Comparison of ENCODE assay signal across 16 cellular contexts in the genomic region with DNA sequence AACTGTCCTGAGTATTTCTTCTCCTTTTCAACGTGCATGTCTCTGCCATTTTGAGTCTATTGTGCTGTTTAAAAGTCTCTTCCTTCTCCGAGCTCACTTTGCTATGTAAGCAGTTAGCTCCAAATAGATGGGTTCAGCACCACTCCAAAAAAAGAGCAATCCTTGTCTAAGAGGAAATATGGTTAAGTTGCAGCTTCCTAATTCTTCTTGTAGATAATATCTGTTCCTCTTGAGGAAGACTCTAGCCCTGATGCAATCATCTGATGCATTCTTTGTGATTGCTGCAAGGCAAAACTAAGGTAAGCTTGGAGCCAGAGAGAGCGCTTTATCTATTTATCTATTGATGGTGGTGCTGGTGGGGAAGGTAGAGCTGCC. TPM values are rescaled to one million over a fixed set of nuclear protein-coding genes. Genes with fewer than 3 reads are reported as not detected.
DNase-seq lines count a peak whose midpoint lies in the region; ATAC-seq, FAIRE-seq and TF ChIP-seq lines count a peak whose summit lies in the region.
"Had no signal": no experiment of that assay in that cellular context is flagged by ENCODE, and none has a peak within 500 bp of the region (broad histone marks: within the 10 kb centered on the region; RNA-seq: fewer than 3 reads in every experiment).

No MANE protein-coding gene starts in this region.

- no peaks in the 10 kb centered on the region; the same call in 1 of the 2 replicates for H3K9me2 ChIP-seq in GM23338 (ENCODE audit: insufficient read depth)

- H3K36me3 ChIP-seq in GM23338 (ENCODE audit: insufficient read depth) (no peaks in the 10 kb centered on the region), gastroesophageal sphincter (no peaks in the 10 kb centered on the region), trophoblast cell (ENCODE audit: control insufficient read depth in 1 of 2, insufficient read depth in 2 of 2, low read length in 2 of 2) (no peaks in the 10 kb centered on the region)
- H3K36me3 ChIP-seq in CD4-positive, alpha-beta memory T cell (ENCODE audit: insufficient read depth, low read length) = no peaks in the 10 kb centered on the region
- H3K36me3 ChIP-seq: prostate gland, transverse colon had no signal

- no peaks in the 10 kb centered on the region for H4K20me1 ChIP-seq in GM23338 (replicated peaks; ENCODE audit: insufficient read depth)

- POLR2A ChIA-PET in CD4-positive, alpha-beta memory T cell (lab: Charles Lee; ENCODE audit: partially characterized antibody) = no interaction called here

- no peaks in the 10 kb centered on the region; the same call in 2 of the 3 replicates for H3K9me3 Mint-ChIP-seq in GM23338
- no peaks in the 10 kb centered on the region for H3K9me3 Mint-ChIP-seq in CD4-positive, alpha-beta memory T cell

- no peak overlapping the region for H3K9ac ChIP-seq in trophoblast cell (ENCODE audit: low read length)
- H3K9ac ChIP-seq: KMS-11 had no signal

- 72 to 89% methylated on average over 3 of the region's 3 CpGs for WGBS in gastroesophageal sphincter (ENCODE audit: low coverage in 1 of 2), 2 donors
- WGBS in trophoblast cell (ENCODE audit: extremely low coverage, insufficient coverage, insufficient read length) = no CpG with 5 or more reads among the region's 3 CpGs

- H4K12ac ChIP-seq in trophoblast cell (ENCODE audit: low read depth, low read length) = no peak overlapping the region

- no peak for TF ChIP-seq EP300 in gastroesophageal sphincter (IDR thresholded peaks at IDR 0.05)

- no peak for FAIRE-seq in D721Med (lab: Jason Lieb, UNC)
- FAIRE-seq: GM18507 had no signal

- peaks cover 12% of the 10 kb centered on the region for H3K4me1 Mint-ChIP-seq in GM23338
- peaks cover 0 to 6% (median 1%) of the 10 kb centered on the region in 4 donors for H3K4me1 Mint-ChIP-seq in CD4-positive, alpha-beta memory T cell

- no peaks in the 10 kb centered on the region for H3K36me3 Mint-ChIP-seq in GM23338 (ENCODE audit: low read depth)
- no peaks in the 10 kb centered on the region for H3K36me3 Mint-ChIP-seq in CD4-positive, alpha-beta memory T cell

- H3K9me3 ChIP-seq in gastroesophageal sphincter (no peaks in the 10 kb centered on the region), trophoblast cell (ENCODE audit: insufficient read depth, low read depth, low read length) (no peaks in the 10 kb centered on the region)
- no peaks in the 10 kb centered on the region for H3K9me3 ChIP-seq in CD4-positive, alpha-beta memory T cell (ENCODE audit: control insufficient read depth in 1 of 2, low read length in 2 of 2)
- H3K9me3 ChIP-seq: prostate gland, transverse colon had no signal

- H2BK120ac ChIP-seq in trophoblast cell (ENCODE audit: insufficient read depth, low read length, poor library complexity) = no peak overlapping the region

- H3K79me1 ChIP-seq in trophoblast cell (ENCODE audit: low read length) = no peaks in the 10 kb centered on the region

- H3K4me2 ChIP-seq in GM23338 (0 out of 2 replicates have a peak overlapping the region, but pooled peaks have one; percentile 48), trophoblast cell (ENCODE audit: low read length) (no peak overlapping the region)
- H3K4me2 ChIP-seq: KMS-11 had no signal

- CTCF ChIA-PET in CD4-positive, alpha-beta memory T cell (lab: Charles Lee; ENCODE audit: partially characterized antibody) = interaction anchor here (1.0 kb wide), 1 partner anchor 8 kb away, joined by 3 read pairs; no protein-coding TSS in a partner anchor

- no peak overlapping the region for H3K23ac ChIP-seq in trophoblast cell (ENCODE audit: low read length)

- no peaks in the 10 kb centered on the region for H3F3A ChIP-seq in GM23338 (replicated peaks; ENCODE audit: low read depth)

- H3K79me2 ChIP-seq in GM23338 (replicated peaks; ENCODE audit: insufficient read depth) = no peaks in the 10 kb centered on the region
- H3K79me2 ChIP-seq in trophoblast cell (ENCODE audit: control insufficient read depth, insufficient read depth, low read length, poor library complexity) = no peaks in the 10 kb centered on the region

- no peak overlapping the region for H4K8ac ChIP-seq in trophoblast cell (ENCODE audit: low read depth, low read length)

- H2BK5ac ChIP-seq in trophoblast cell (ENCODE audit: low read depth, low read length, poor library complexity) = no peak overlapping the region

- H3K4me3 ChIP-seq in GM23338 (no peak overlapping the region), gastroesophageal sphincter (no peak overlapping the region), trophoblast cell (ENCODE audit: low read depth, low read length) (no peak overlapping the region)
- H3K4me3 ChIP-seq in CD4-positive, alpha-beta memory T cell (ENCODE audit: low read length in 2 of 2) = no peak overlapping the region
- H3K4me3 ChIP-seq: prostate gland, transverse colon had no signal

- H3K4ac ChIP-seq in trophoblast cell (ENCODE audit: low read depth, low read length) = no peak overlapping the region

- H2AK5ac ChIP-seq in trophoblast cell (ENCODE audit: low read length) = no peak overlapping the region

- no peak overlapping the region for H3K14ac ChIP-seq in trophoblast cell (ENCODE audit: low read length)

- H3K27ac Mint-ChIP-seq in GM23338 = no peak overlapping the region
- no peak overlapping the region for H3K27ac Mint-ChIP-seq in CD4-positive, alpha-beta memory T cell

- H2AFZ ChIP-seq in GM23338 (no peak overlapping the region), trophoblast cell (ENCODE audit: insufficient read depth, low read length, poor library complexity) (no peak overlapping the region)

- no peak for TF ChIP-seq POLR2A in gastroesophageal sphincter (IDR thresholded peaks at IDR 0.05)

- peaks cover 6% of the 10 kb centered on the region for H3K4me1 ChIP-seq in GM23338 (ENCODE audit: insufficient read depth)
- peaks cover 0 to 21% (median 3%) of the 10 kb centered on the region in 3 donors for H3K4me1 ChIP-seq in gastroesophageal sphincter
- H3K4me1 ChIP-seq in trophoblast cell (ENCODE audit: control insufficient read depth in 1 of 2, insufficient read depth in 2 of 2, low read length in 2 of 2) = no peaks in the 10 kb centered on the region
- peaks cover 3% of the 10 kb centered on the region for H3K4me1 ChIP-seq in CD4-positive, alpha-beta memory T cell (ENCODE audit: insufficient read depth, low read length)
- H3K4me1 ChIP-seq: prostate gland had no signal

- TF ChIP-seq CTCF in GM23338 (conservative IDR thresholded peaks at IDR 0.05; ENCODE audit: low read depth in 2 of 2) (no peak), gastroesophageal sphincter (IDR thresholded peaks at IDR 0.05) (no peak), D721Med (IDR thresholded peaks at IDR 0.05; ENCODE audit: insufficient read depth, missing control alignments) (no peak)

- H3K4me3 Mint-ChIP-seq in GM23338 = no peak overlapping the region
- H3K4me3 Mint-ChIP-seq in CD4-positive, alpha-beta memory T cell = no peak overlapping the region

- H3K27ac ChIP-seq in GM23338 (ENCODE audit: low read depth) (no peak overlapping the region), gastroesophageal sphincter (no peak overlapping the region), trophoblast cell (ENCODE audit: low read depth, low read length) (no peak overlapping the region)
- H3K27ac ChIP-seq in CD4-positive, alpha-beta memory T cell (ENCODE audit: low read depth, low read length) = no peak overlapping the region
- H3K27ac ChIP-seq: KMS-11, prostate gland had no signal

- intact Hi-C loops in CD4-positive, alpha-beta memory T cell (cut with micrococcal nuclease) = no loop called here

- no peak for ATAC-seq in GM23338
- peak; percentile 54 for ATAC-seq in gastroesophageal sphincter
- no peak for ATAC-seq in HG02571 (IDR thresholded peaks at IDR 0.05; ENCODE audit: unreplicated experiment)
- ATAC-seq: esophagus mucosa had no signal

- H4K91ac ChIP-seq in trophoblast cell (ENCODE audit: low read depth, low read length) = no peak overlapping the region

- no peaks in the 10 kb centered on the region for H3K27me3 ChIP-seq in GM23338 (ENCODE audit: insufficient read depth)
- no peaks in the 10 kb centered on the region for H3K27me3 ChIP-seq in gastroesophageal sphincter
- no peaks in the 10 kb centered on the region for H3K27me3 ChIP-seq in trophoblast cell (ENCODE audit: insufficient read depth, low read length)
- no peaks in the 10 kb centered on the region for H3K27me3 ChIP-seq in CD4-positive, alpha-beta memory T cell (ENCODE audit: insufficient read depth, low read length)
- H3K27me3 ChIP-seq: transverse colon had no signal

- DNase-seq in GM23338 (ENCODE audit: low spot score) (no peak), NOMO-1 treated with DMSO at 0.1 percent for 48 hours (lab: John Stamatoyannopoulos, UW; ENCODE audit: unreplicated experiment) (peak; percentile 83), trophoblast cell (peak; percentile 83 to 98), DMS79 treated with DMSO at 0.1 percent for 48 hours (lab: John Stamatoyannopoulos, UW) (no peak), D721Med (ENCODE audit: insufficient read length, low spot score) (no peak)
- no peak for DNase-seq in CD4-positive, alpha-beta memory T cell
- DNase-seq: NCI-H187 treated with DMSO at 0.1 percent for 48 hours; stimulated activated CD4-positive, alpha-beta T cell treated with anti-CD3 and anti-CD28 coated beads, Interleukin-1b, Interleukin-23, amount 100 ng/mL, for 48 hours; T1000; transverse colon had no signal

- peaks cover 2% of the 10 kb centered on the region for H3K27me3 Mint-ChIP-seq in GM23338 (ENCODE audit: insufficient read depth, low read depth, poor library complexity)
- H3K27me3 Mint-ChIP-seq in CD4-positive, alpha-beta memory T cell = no peaks in the 10 kb centered on the region

- no peak overlapping the region for H2BK12ac ChIP-seq in trophoblast cell (ENCODE audit: low read length)

- H3K18ac ChIP-seq in trophoblast cell (ENCODE audit: low read length) = no peak overlapping the region

TF ChIP-seq in GM23338, 12 proteins besides CTCF, POLR2A, EP300 and RAD21 (continues in another document):
- TF ChIP-seq, protein P1, sequence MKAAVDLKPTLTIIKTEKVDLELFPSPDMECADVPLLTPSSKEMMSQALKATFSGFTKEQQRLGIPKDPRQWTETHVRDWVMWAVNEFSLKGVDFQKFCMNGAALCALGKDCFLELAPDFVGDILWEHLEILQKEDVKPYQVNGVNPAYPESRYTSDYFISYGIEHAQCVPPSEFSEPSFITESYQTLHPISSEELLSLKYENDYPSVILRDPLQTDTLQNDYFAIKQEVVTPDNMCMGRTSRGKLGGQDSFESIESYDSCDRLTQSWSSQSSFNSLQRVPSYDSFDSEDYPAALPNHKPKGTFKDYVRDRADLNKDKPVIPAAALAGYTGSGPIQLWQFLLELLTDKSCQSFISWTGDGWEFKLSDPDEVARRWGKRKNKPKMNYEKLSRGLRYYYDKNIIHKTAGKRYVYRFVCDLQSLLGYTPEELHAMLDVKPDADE (IDR thresholded peaks at IDR 0.05) = no peak
- no peak for TF ChIP-seq EZH2 (IDR thresholded peaks at IDR 0.05; ENCODE audit: low read depth, unreplicated experiment)

RNA-seq across cellular contexts. Expression of a gene that starts 49.3 kb away (rescaled TPM):
- total RNA-seq in GM23338 (2014; rRNA removed; shearing (Covaris generic)) = 11.1 and 15.3 TPM in 2 replicates
- 15.9 and 16.8 TPM in 2 replicates for polyA plus RNA-seq in GM23338 (2016; fragmentation: Nextera tagmentation; extraction: Ambion mirVana)
- total RNA-seq in gastroesophageal sphincter = 10 to 100 TPM; 13.7 to 17.5 (median 14.7) TPM
- polyA plus RNA-seq in trophoblast cell (2013) = 56.2 and 62.4 TPM in 2 replicates
- total RNA-seq in CD4-positive, alpha-beta memory T cell = 10 to 100 TPM; 10.7 to 12.4 TPM
- 10 to 100 TPM; 20.1 to 25.5 TPM for polyA plus RNA-seq in CD4-positive, alpha-beta memory T cell

Comparison
In these comparisons a context has a peak if more than half of its experiments do, and no peak if none do; other contexts are left out.
1. DNase-seq: peak in NOMO-1 treated with DMSO at 0.1 percent for 48 hours (single experiment) and trophoblast cell (2 of 2); none in GM23338 (single experiment), DMS79 treated with DMSO at 0.1 percent for 48 hours (single experiment), D721Med (single experiment) and CD4-positive, alpha-beta memory T cell (0 of 5).